Comparison of ENCODE assay signal across 12 cellular contexts in genomic region chr2:183543731-183544130, GRCh38.
DNase-seq lines count a peak whose midpoint lies in the region; ATAC-seq, FAIRE-seq and TF ChIP-seq lines count a peak whose summit lies in the region.
"Had no signal": no experiment of that assay in that cellular context is flagged by ENCODE, and none has a peak within 500 bp of the region (broad histone marks: within the 10 kb centered on the region; RNA-seq: fewer than 3 reads in every experiment).

No MANE protein-coding gene starts in this region.

- peak; percentile 34 for DNase-seq in H7
- DNase-seq in HuH-7 (ENCODE audit: low spot score): peak; percentile 17
- DNase-seq in HTR-8/SVneo (ENCODE audit: insufficient read length, low spot score): no peak
- DNase-seq in dorsolateral prefrontal cortex: no peak
- no peak for DNase-seq in left ventricle myocardium inferior
- no peak for DNase-seq in coronary artery (ENCODE audit: low spot score)
- DNase-seq: activated effector memory CD4-positive, alpha-beta T cell treated with anti-CD3 and anti-CD28 coated beads, Interleukin-2, amount 50 U/mL, for 16 hours; DMS79; NCI-H2029 had no signal

- H3K9me3 ChIP-seq in mucosa of rectum (ENCODE audit: control insufficient read depth in 2 of 2, low read length in 2 of 2) (no peaks in the 10 kb centered on the region), left ventricle myocardium inferior (replicated peaks) (peaks cover 16% of the 10 kb centered on the region)

- H3K4me1 ChIP-seq in mucosa of rectum (ENCODE audit: control insufficient read depth in 2 of 2, insufficient read depth in 2 of 2, low read length in 2 of 2) (peaks cover 5 to 20% of the 10 kb centered on the region in 2 donors), left ventricle myocardium inferior (no peaks in the 10 kb centered on the region)

- H3K36me3 ChIP-seq in H7 (replicated peaks; ENCODE audit: control insufficient read depth, insufficient read depth, low read length) (no peaks in the 10 kb centered on the region), mucosa of rectum (ENCODE audit: control insufficient read depth in 2 of 2, insufficient read depth in 2 of 2, low read length in 2 of 2) (no peaks in the 10 kb centered on the region), left ventricle myocardium inferior (no peaks in the 10 kb centered on the region)

- TF ChIP-seq CTCF in dorsolateral prefrontal cortex (IDR thresholded peaks at IDR 0.05 in 54 of 56, conservative IDR thresholded peaks at IDR 0.05 in 2 of 56; ENCODE audit: low read depth in 1 of 56, partially characterized antibody in 56 of 56) (no peak), left ventricle myocardium inferior (IDR thresholded peaks at IDR 0.05; ENCODE audit: borderline replicate concordance) (no peak), coronary artery (IDR thresholded peaks at IDR 0.05) (no peak)

- peak overlapping the region; percentile 81 to 82 for H3K27ac ChIP-seq in mucosa of rectum (ENCODE audit: low read depth in 2 of 2, low read length in 2 of 2)
- no peak overlapping the region for H3K27ac ChIP-seq in dorsolateral prefrontal cortex
- H3K27ac ChIP-seq in left ventricle myocardium inferior (replicated peaks): no peak overlapping the region
- H3K27ac ChIP-seq in coronary artery: no peak overlapping the region

- intact Hi-C loops in dorsolateral prefrontal cortex (cut with DNase I): no loop called here
- intact Hi-C loops in left ventricle myocardium inferior (cut with micrococcal nuclease): no loop called here

- H3K27me3 ChIP-seq in H7 (ENCODE audit: control insufficient read depth, insufficient read depth, low read length) (no peaks in the 10 kb centered on the region), mucosa of rectum (ENCODE audit: control insufficient read depth in 2 of 2, insufficient read depth in 2 of 2, low read length in 2 of 2) (no peaks in the 10 kb centered on the region), dorsolateral prefrontal cortex (peaks cover 0 to 9% (median 0%) of the 10 kb centered on the region in 45 donors), left ventricle myocardium inferior (ENCODE audit: low read depth) (no peaks in the 10 kb centered on the region)

- FAIRE-seq in HTR-8/SVneo (lab: Jason Lieb, UNC): no peak
- FAIRE-seq: islet of Langerhans had no signal

- H3K4me3 ChIP-seq in H7 (ENCODE audit: insufficient read depth, low read depth, low read length) (no peak overlapping the region), mucosa of rectum (ENCODE audit: low read length in 2 of 2) (peak overlapping the region in 1 of 2 donors; percentile 65), dorsolateral prefrontal cortex (no peak overlapping the region), left ventricle myocardium inferior (no peak overlapping the region), coronary artery (no peak overlapping the region)

- no peak overlapping the region for H3K9ac ChIP-seq in mucosa of rectum (ENCODE audit: low read depth in 1 of 2, low read length in 2 of 2)

- ATAC-seq in GM18520 (IDR thresholded peaks at IDR 0.05; ENCODE audit: unreplicated experiment): peak; percentile 96

Comparison
In these comparisons a context has a peak if more than half of its experiments do, and no peak if none do; other contexts are left out.
1. DNase-seq: peak in H7 (single experiment) and HuH-7 (single experiment); none in HTR-8/SVneo (single experiment), dorsolateral prefrontal cortex (0 of 10), left ventricle myocardium inferior (single experiment) and coronary artery (single experiment).
2. H3K27ac ChIP-seq: peak in mucosa of rectum (2 of 2); none in dorsolateral prefrontal cortex (0 of 59), left ventricle myocardium inferior (single experiment) and coronary artery (0 of 2).